ENCODE assay signal across 1 cellular context in the genomic region with DNA sequence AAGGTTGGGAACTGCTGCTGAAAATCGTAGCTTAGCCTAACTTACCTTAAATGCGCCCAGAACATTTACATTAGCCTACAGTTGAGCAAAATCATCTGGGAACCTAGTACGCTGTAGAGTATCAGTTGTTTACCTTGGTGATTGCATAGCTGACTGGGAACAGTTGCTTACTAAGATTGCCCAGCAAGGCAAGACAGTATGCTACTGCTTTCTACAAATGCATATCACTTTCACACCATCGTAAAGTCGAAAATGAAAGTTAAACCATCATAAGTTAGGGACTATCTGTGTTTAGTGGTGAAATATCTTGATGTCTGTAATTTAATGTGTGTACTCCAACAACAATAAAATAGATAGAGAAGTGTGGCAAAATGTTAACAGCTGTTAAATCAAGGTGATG.
TF ChIP-seq lines count a peak whose summit lies in the region.

No MANE protein-coding gene starts in this region.

TF ChIP-seq in WTC11, 78 proteins besides CTCF, POLR2A, EP300 and RAD21 (continued from another document):
- TF ChIP-seq KAT7 (CRISPR knock-in tag; IDR thresholded peaks at IDR 0.05; ENCODE audit: borderline replicate concordance) (no peak), PRDM15 (CRISPR knock-in tag; IDR thresholded peaks at IDR 0.05) (no peak), ATF1 (CRISPR knock-in tag; IDR thresholded peaks at IDR 0.05) (no peak), ZNF396 (CRISPR knock-in tag; IDR thresholded peaks at IDR 0.05; ENCODE audit: borderline replicate concordance) (no peak), JUN (CRISPR knock-in tag; IDR thresholded peaks at IDR 0.05) (no peak), ZNF423 (CRISPR knock-in tag; IDR thresholded peaks at IDR 0.05) (no peak), NR1H2 (CRISPR knock-in tag; IDR thresholded peaks at IDR 0.05) (no peak), FOXJ3 (CRISPR knock-in tag; IDR thresholded peaks at IDR 0.05; ENCODE audit: borderline replicate concordance) (no peak), ATF3 (CRISPR knock-in tag; conservative IDR thresholded peaks at IDR 0.05) (no peak), NFYB (CRISPR knock-in tag; conservative IDR thresholded peaks at IDR 0.05; ENCODE audit: low read depth) (no peak), ETV6 (CRISPR knock-in tag; IDR thresholded peaks at IDR 0.05) (no peak), GTF2I (CRISPR knock-in tag; conservative IDR thresholded peaks at IDR 0.05) (no peak)
- TF ChIP-seq, protein P1, sequence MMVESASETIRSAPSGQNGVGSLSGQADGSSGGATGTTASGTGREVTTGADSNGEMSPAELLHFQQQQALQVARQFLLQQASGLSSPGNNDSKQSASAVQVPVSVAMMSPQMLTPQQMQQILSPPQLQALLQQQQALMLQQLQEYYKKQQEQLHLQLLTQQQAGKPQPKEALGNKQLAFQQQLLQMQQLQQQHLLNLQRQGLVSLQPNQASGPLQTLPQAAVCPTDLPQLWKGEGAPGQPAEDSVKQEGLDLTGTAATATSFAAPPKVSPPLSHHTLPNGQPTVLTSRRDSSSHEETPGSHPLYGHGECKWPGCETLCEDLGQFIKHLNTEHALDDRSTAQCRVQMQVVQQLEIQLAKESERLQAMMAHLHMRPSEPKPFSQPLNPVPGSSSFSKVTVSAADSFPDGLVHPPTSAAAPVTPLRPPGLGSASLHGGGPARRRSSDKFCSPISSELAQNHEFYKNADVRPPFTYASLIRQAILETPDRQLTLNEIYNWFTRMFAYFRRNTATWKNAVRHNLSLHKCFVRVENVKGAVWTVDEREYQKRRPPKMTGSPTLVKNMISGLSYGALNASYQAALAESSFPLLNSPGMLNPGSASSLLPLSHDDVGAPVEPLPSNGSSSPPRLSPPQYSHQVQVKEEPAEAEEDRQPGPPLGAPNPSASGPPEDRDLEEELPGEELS (CRISPR knock-in tag; IDR thresholded peaks at IDR 0.05), result no peak
- TF ChIP-seq, protein P2, sequence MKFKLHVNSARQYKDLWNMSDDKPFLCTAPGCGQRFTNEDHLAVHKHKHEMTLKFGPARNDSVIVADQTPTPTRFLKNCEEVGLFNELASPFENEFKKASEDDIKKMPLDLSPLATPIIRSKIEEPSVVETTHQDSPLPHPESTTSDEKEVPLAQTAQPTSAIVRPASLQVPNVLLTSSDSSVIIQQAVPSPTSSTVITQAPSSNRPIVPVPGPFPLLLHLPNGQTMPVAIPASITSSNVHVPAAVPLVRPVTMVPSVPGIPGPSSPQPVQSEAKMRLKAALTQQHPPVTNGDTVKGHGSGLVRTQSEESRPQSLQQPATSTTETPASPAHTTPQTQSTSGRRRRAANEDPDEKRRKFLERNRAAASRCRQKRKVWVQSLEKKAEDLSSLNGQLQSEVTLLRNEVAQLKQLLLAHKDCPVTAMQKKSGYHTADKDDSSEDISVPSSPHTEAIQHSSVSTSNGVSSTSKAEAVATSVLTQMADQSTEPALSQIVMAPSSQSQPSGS (CRISPR knock-in tag; IDR thresholded peaks at IDR 0.05; ENCODE audit: borderline replicate concordance, low read depth), result no peak
